In the genomic region with DNA sequence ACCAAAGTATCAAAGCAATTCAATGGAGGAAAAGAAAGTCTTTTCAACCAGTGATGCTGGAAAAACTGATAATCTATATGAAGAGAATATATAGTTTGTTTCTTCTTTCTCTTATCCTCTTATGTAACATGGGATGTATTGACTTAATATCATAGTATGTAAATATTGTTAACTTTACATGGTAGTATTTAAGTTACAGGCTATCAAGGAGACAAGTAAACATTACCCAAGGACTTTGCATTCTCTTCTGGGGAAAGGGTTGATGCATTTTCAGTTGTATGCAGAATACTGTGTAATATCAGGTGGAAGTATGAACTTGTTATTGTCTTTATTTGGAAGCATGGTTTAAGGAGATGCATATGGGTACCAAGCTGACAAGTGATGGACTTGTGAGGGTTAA, we compare ENCODE assay signal across 20 cellular contexts. TPM values are rescaled to one million over a fixed set of nuclear protein-coding genes. Genes with fewer than 3 reads are reported as not detected.
DNase-seq lines count a peak whose midpoint lies in the region; ATAC-seq, FAIRE-seq and TF ChIP-seq lines count a peak whose summit lies in the region.
"Had no signal": no experiment of that assay in that cellular context is flagged by ENCODE, and none has a peak within 500 bp of the region (broad histone marks: within the 10 kb centered on the region; RNA-seq: fewer than 3 reads in every experiment).

No MANE protein-coding gene starts in this region.

- in situ Hi-C loops in transverse colon (cut with MboI; ENCODE audit: low pct_ligation_motif_present in 1 of 4, low pct_unique_long_range_greater_than_20kb in 1 of 4, low sequenced_read_pairs in 3 of 4): loop anchor here in 1 of 4 donors (25.0 kb wide), 1 partner anchor 235 kb away; the partner anchor contains the start of gene GRPEL2

- H3K4me3 ChIP-seq in transverse colon: no peak overlapping the region
- H3K4me3 ChIP-seq: BLaER1, GM23248 had no signal

- peak; percentile 75 for ATAC-seq in left colon
- no peak for ATAC-seq in activated CD4-positive, CD25-positive, alpha-beta regulatory T cell treated with anti-CD3 and anti-CD28 coated beads, Interleukin-2, amount 50 U/mL, for 24 hours
- ATAC-seq: CD8-positive, alpha-beta T cell had no signal

- TF ChIP-seq POLR2A in GM12892 (IDR thresholded peaks at IDR 0.05; ENCODE audit: low read depth, low read length) (no peak), transverse colon (IDR thresholded peaks at IDR 0.05) (no peak)

- no peak for TF ChIP-seq EP300 in transverse colon (IDR thresholded peaks at IDR 0.05; ENCODE audit: low read depth)

- H3K9me3 ChIP-seq in transverse colon: no peaks in the 10 kb centered on the region
- H3K9me3 ChIP-seq: BLaER1, Caco-2 had no signal

- FAIRE-seq in GM12892 (lab: Jason Lieb, UNC): peak; percentile 17
- FAIRE-seq: G401.6, GM19239, H1 had no signal

- no peak for TF ChIP-seq CTCF in 22Rv1 (IDR thresholded peaks at IDR 0.05)
- TF ChIP-seq CTCF in transverse colon (IDR thresholded peaks at IDR 0.05): no peak

- DNase-seq in GM12892 (ENCODE audit: insufficient read length) (no peak), left colon (no peak), transverse colon (no peak), activated gamma-delta T cell treated with Interleukin-2 at 50 U/mL for 16 hours (no peak)
- DNase-seq in stimulated activated naive CD4-positive, alpha-beta T cell treated with Interleukin-2 at 50 U/mL for 16 hours (lab: John Stamatoyannopoulos, UW): no peak
- DNase-seq: Caco-2; CD4-positive, CD25-positive, alpha-beta regulatory T cell; CD8-positive, alpha-beta T cell; DMS153; DND-41; GM23248; H7; HCEC 1CT had no signal

- H3K4me1 ChIP-seq in transverse colon: peaks cover 0 to 26% (median 10%) of the 10 kb centered on the region in 4 donors
- H3K4me1 ChIP-seq: BLaER1, Caco-2 had no signal

- no peaks in the 10 kb centered on the region for H3K27me3 ChIP-seq in transverse colon
- H3K27me3 ChIP-seq: BLaER1 had no signal

- H3K36me3 ChIP-seq in transverse colon: no peaks in the 10 kb centered on the region
- H3K36me3 ChIP-seq: BLaER1 had no signal

- intact Hi-C loops in left colon (cut with DNase I, micrococcal nuclease): no loop called here
- intact Hi-C loops in transverse colon (cut with DNase I; ENCODE audit: low total_unique reads): no loop called here

- peak overlapping the region; percentile 57 for H3K27ac ChIP-seq in 22Rv1
- peak overlapping the region; percentile 8 to 64 (median 50) for H3K27ac ChIP-seq in transverse colon
- H3K27ac ChIP-seq: BLaER1, C4-2B, GM23248 had no signal

RNA-seq across cellular contexts. Expression of gene ARHGEF37, which starts 9.1 kb away (rescaled TPM):
- polyA plus RNA-seq in GM12892 (2012; ENCODE audit: missing spikeins): 0.61 TPM
- total RNA-seq in left colon (10 to 100 TPM; 14.2 to 23.5 TPM), transverse colon (10 to 100 TPM; 14.2 to 27.5 (median 21.7) TPM)
- total RNA-seq: CD8-positive, alpha-beta T cell had no signal

RNA-seq across cellular contexts. Expression of gene CSNK1A1, which starts 20.9 kb away (rescaled TPM):
- polyA plus RNA-seq in GM12892 (2012; ENCODE audit: missing spikeins): 69.0 TPM
- 100 to 1,000 TPM; 202 to 229 TPM for total RNA-seq in left colon
- 100 to 1,000 TPM; 159 to 260 (median 184) TPM for total RNA-seq in transverse colon
